In genomic region chr12:57729321-57729844, GRCh38 we compare ENCODE assay signal across 26 cellular contexts. TPM values are rescaled to one million over a fixed set of nuclear protein-coding genes. Genes with fewer than 3 reads are reported as not detected.
DNase-seq lines count a peak whose midpoint lies in the region; ATAC-seq and TF ChIP-seq lines count a peak whose summit lies in the region.
"Had no signal": no experiment of that assay in that cellular context is flagged by ENCODE, and none has a peak within 500 bp of the region (broad histone marks: within the 10 kb centered on the region; RNA-seq: fewer than 3 reads in every experiment).

No MANE protein-coding gene starts in this region.

- no peak for TF ChIP-seq CTCF in GM10248 (IDR thresholded peaks at IDR 0.05; ENCODE audit: control extremely low read depth, extremely low read depth, low read depth, missing control alignments)

- DNase-seq in activated CD8-positive, alpha-beta memory T cell treated with anti-CD3 and anti-CD28 coated beads, Interleukin-2, amount 50 U/mL, for 48 hours, result peak; percentile 33
- DNase-seq in activated CD8-positive, alpha-beta memory T cell treated with anti-CD3 and anti-CD28 coated beads, Interleukin-2, amount 50 U/mL, for 4 hours, result no peak
- DNase-seq in GM10248 (ENCODE audit: extremely low spot score) (peak; percentile 6), posterior vena cava (ENCODE audit: low spot score) (peak; percentile 43), HAP-1 (ENCODE audit: low spot score in 2 of 2) (no peak), pons (ENCODE audit: low spot score) (no peak)
- DNase-seq in central memory CD8-positive, alpha-beta T cell (ENCODE audit: low spot score in 2 of 2), result no peak
- DNase-seq in activated CD4-positive, alpha-beta T cell treated with anti-CD3 and anti-CD28 coated beads, Interleukin-2, amount 50 U/mL, for 1 hour, result no peak
- DNase-seq: activated CD4-positive, alpha-beta T cell treated with anti-CD3 and anti-CD28 coated beads for 48 hours; aorta; CD4-positive, CD25-positive, alpha-beta regulatory T cell; DMS 273 treated with DMSO at 0.1 percent for 48 hours; effector memory CD4-positive, alpha-beta T cell; NCI-H1092 treated with DMSO at 0.1 percent for 48 hours; NCI-H187; NCI-H2171; occipital lobe; stimulated activated CD4-positive, alpha-beta T cell treated with anti-CD3 and anti-CD28 coated beads, Interleukin-4, amount 100 ng/mL, for 24 hours; trophoblast cell had no signal

- H3K4me1 Mint-ChIP-seq in central memory CD8-positive, alpha-beta T cell, result peaks cover 27% of the 10 kb centered on the region

- intact Hi-C loops in posterior vena cava (cut with DNase I), result no loop called here

- H3K27me3 ChIP-seq in HAP-1 (ENCODE audit: low read depth), result no peaks in the 10 kb centered on the region; the same call in 1 of the 2 replicates

- H3K4me3 ChIP-seq in HAP-1, result no peak overlapping the region
- H3K4me3 ChIP-seq: coronary artery, GM12878, K562, SJSA1 had no signal

- H3K9me3 Mint-ChIP-seq in central memory CD8-positive, alpha-beta T cell, result no peaks in the 10 kb centered on the region
- H3K9me3 Mint-ChIP-seq: activated naive CD4-positive, alpha-beta T cell treated with anti-CD3 and anti-CD28 coated beads, Interleukin-2, amount 50 U/mL, for 72 hours; activated T-helper 2 cell treated with anti-CD3 and anti-CD28 coated beads, Interferon-gamma antibody, Interleukin-2, Interleukin-4, amounts not matched to agents 10 μg/mL and 5 μg/mL and 100 μg/mL, durations not matched to agents 14 hours and 24 hours and 36 hours; CD4-positive, CD25-positive, alpha-beta regulatory T cell had no signal

- ATAC-seq in central memory CD8-positive, alpha-beta T cell (replicated peaks; ENCODE audit: extremely low read depth, poor library complexity, severe bottlenecking), result no peak
- ATAC-seq: activated naive CD4-positive, alpha-beta T cell treated with anti-CD3 and anti-CD28 coated beads, Interleukin-2, amount 50 U/mL, for 72 hours; GM12878; K562 had no signal

- peaks cover 69% of the 10 kb centered on the region for H3K36me3 Mint-ChIP-seq in central memory CD8-positive, alpha-beta T cell (ENCODE audit: insufficient read depth)

- CTCF ChIA-PET in GM10248 (lab: Yijun Ruan, JAX), result interaction anchor here (1.2 to 1.6 kb wide), 3 partner anchors 12 to 29 kb away, joined by 3 to 5 read pairs (median 3); no protein-coding TSS in a partner anchor

- H3K9me3 ChIP-seq in HAP-1, result no peaks in the 10 kb centered on the region

- in situ Hi-C loops in HAP-1 (cut with MboI; ENCODE audit: low sequenced_read_pairs), result no loop called here

- POLR2A ChIA-PET in GM10248 (lab: Yijun Ruan, JAX), result no interaction called here

- H3K27ac Mint-ChIP-seq in central memory CD8-positive, alpha-beta T cell (ENCODE audit: low read depth), result peak overlapping the region; percentile 58
- H3K27ac Mint-ChIP-seq: activated T-helper 2 cell treated with anti-CD3 and anti-CD28 coated beads, Interferon-gamma antibody, Interleukin-2, Interleukin-4, amounts not matched to agents 10 μg/mL and 5 μg/mL and 100 μg/mL, durations not matched to agents 14 hours and 24 hours and 36 hours had no signal

- H3K4me1 ChIP-seq in HAP-1, result no peaks in the 10 kb centered on the region

- no peaks in the 10 kb centered on the region for H3K27me3 Mint-ChIP-seq in central memory CD8-positive, alpha-beta T cell
- H3K27me3 Mint-ChIP-seq: CD4-positive, CD25-positive, alpha-beta regulatory T cell had no signal

- no peak overlapping the region for H3K4me3 Mint-ChIP-seq in central memory CD8-positive, alpha-beta T cell
- H3K4me3 Mint-ChIP-seq: CD4-positive, CD25-positive, alpha-beta regulatory T cell had no signal

- H3K36me3 ChIP-seq in HAP-1 (replicated peaks), result no peaks in the 10 kb centered on the region

RNA-seq across cellular contexts. Expression of gene AGAP2, which starts 9.2 kb away (rescaled TPM):
- 1 to 10 TPM; 1.8 to 2.2 TPM for total RNA-seq in posterior vena cava
- total RNA-seq: NCI-H460 had no signal

RNA-seq across cellular contexts. Expression of gene TSPAN31, which starts 15.5 kb away (rescaled TPM):
- total RNA-seq in posterior vena cava, result 10 to 100 TPM; 20.1 to 26.3 TPM

RNA-seq across cellular contexts. Expression of gene CDK4, which starts 22.7 kb away (rescaled TPM):
- 10 to 100 TPM; 65.3 to 66.0 TPM for total RNA-seq in posterior vena cava

RNA-seq across cellular contexts. Expression of gene MARCHF9, which starts 25.5 kb away (rescaled TPM):
- 1 to 10 TPM; 7.4 to 9.4 TPM for total RNA-seq in posterior vena cava

RNA-seq across cellular contexts. Expression of gene OS9, which starts 35.5 kb away (rescaled TPM):
- 100 to 1,000 TPM; 186 to 279 TPM for total RNA-seq in posterior vena cava

Comparison
In these comparisons a context has a peak if more than half of its experiments do, and no peak if none do; other contexts are left out.
1. DNase-seq: peak in activated CD8-positive, alpha-beta memory T cell treated with anti-CD3 and anti-CD28 coated beads, Interleukin-2, amount 50 U/mL, for 48 hours (single experiment), GM10248 (single experiment) and posterior vena cava (single experiment); none in activated CD8-positive, alpha-beta memory T cell treated with anti-CD3 and anti-CD28 coated beads, Interleukin-2, amount 50 U/mL, for 4 hours (single experiment), central memory CD8-positive, alpha-beta T cell (0 of 2), activated CD4-positive, alpha-beta T cell treated with anti-CD3 and anti-CD28 coated beads, Interleukin-2, amount 50 U/mL, for 1 hour (single experiment), HAP-1 (0 of 2) and pons (single experiment).